ENCODE assay signal across 16 cellular contexts in genomic region chr5:8413975-8414374, GRCh38.
DNase-seq lines count a peak whose midpoint lies in the region; ATAC-seq, FAIRE-seq and TF ChIP-seq lines count a peak whose summit lies in the region.
"Had no signal": no experiment of that assay in that cellular context is flagged by ENCODE, and none has a peak within 500 bp of the region (broad histone marks: within the 10 kb centered on the region; RNA-seq: fewer than 3 reads in every experiment).

No MANE protein-coding gene starts in this region.

- POLR2A ChIA-PET in MCF 10A (lab: Yijun Ruan, JAX): no interaction called here

- H3K9me3 ChIP-seq in breast epithelium: no peaks in the 10 kb centered on the region
- H3K9me3 ChIP-seq: A549, HAP-1 had no signal

- no peaks in the 10 kb centered on the region for H3K27me3 ChIP-seq in breast epithelium
- no peaks in the 10 kb centered on the region for H3K27me3 ChIP-seq in bronchial epithelial cell (ENCODE audit: control insufficient read depth, insufficient read depth, low read length)
- no peaks in the 10 kb centered on the region for H3K27me3 ChIP-seq in foreskin keratinocyte

- peaks cover 10% of the 10 kb centered on the region for H3K9me3 Mint-ChIP-seq in MCF 10A (ENCODE audit: unreplicated experiment)

- no peak for ATAC-seq in foreskin keratinocyte
- ATAC-seq: A549 had no signal

- TF ChIP-seq POLR2A in breast epithelium (IDR thresholded peaks at IDR 0.05): no peak

- H3K36me3 ChIP-seq in breast epithelium (no peaks in the 10 kb centered on the region), bronchial epithelial cell (ENCODE audit: control insufficient read depth, insufficient read depth, low read length) (no peaks in the 10 kb centered on the region)
- H3K36me3 ChIP-seq: HAP-1 had no signal

- CTCF ChIA-PET in MCF 10A (lab: Yijun Ruan, JAX): interaction anchor here (0.6 kb wide), 1 partner anchor 30 kb away, joined by 5 read pairs; no protein-coding TSS in a partner anchor

- H3K27ac ChIP-seq in breast epithelium (no peak overlapping the region), foreskin keratinocyte (no peak overlapping the region)
- H3K27ac ChIP-seq: 22Rv1, A549 had no signal

- H3K27ac Mint-ChIP-seq in MCF 10A (ENCODE audit: low read depth, unreplicated experiment): no peak overlapping the region
- H3K27ac Mint-ChIP-seq: CD14-positive monocyte; CD4-positive, alpha-beta memory T cell had no signal

- H3K4me1 ChIP-seq in breast epithelium: no peaks in the 10 kb centered on the region
- H3K4me1 ChIP-seq in foreskin keratinocyte: no peaks in the 10 kb centered on the region
- H3K4me1 ChIP-seq: A549, HAP-1 had no signal

- H3K4me3 ChIP-seq in breast epithelium: no peak overlapping the region
- H3K4me3 ChIP-seq in bronchial epithelial cell (ENCODE audit: low read depth, low read length): no peak overlapping the region
- H3K4me3 ChIP-seq: A549, HAP-1 had no signal

- H3K36me3 Mint-ChIP-seq in MCF 10A (ENCODE audit: insufficient read depth, unreplicated experiment): no peaks in the 10 kb centered on the region
- H3K36me3 Mint-ChIP-seq: CD14-positive monocyte; CD4-positive, alpha-beta memory T cell had no signal

- TF ChIP-seq CTCF in MCF 10A (IDR thresholded peaks at IDR 0.05; ENCODE audit: unreplicated experiment): no peak
- TF ChIP-seq CTCF in breast epithelium (IDR thresholded peaks at IDR 0.05): no peak
- no peak for TF ChIP-seq CTCF in bronchial epithelial cell (IDR thresholded peaks at IDR 0.05; ENCODE audit: insufficient read depth, low read length, severe bottlenecking)
- no peak for TF ChIP-seq CTCF in foreskin keratinocyte (conservative IDR thresholded peaks at IDR 0.05)

- no peak overlapping the region for H3K4me3 Mint-ChIP-seq in MCF 10A (ENCODE audit: unreplicated experiment)
- H3K4me3 Mint-ChIP-seq: CD14-positive monocyte; CD4-positive, alpha-beta memory T cell had no signal

- FAIRE-seq in bronchial epithelial cell (lab: Jason Lieb, UNC): no peak
- FAIRE-seq: A549 had no signal

- peaks cover 5% of the 10 kb centered on the region for H3K4me1 Mint-ChIP-seq in MCF 10A (ENCODE audit: insufficient read depth, unreplicated experiment)
- H3K4me1 Mint-ChIP-seq: CD14-positive monocyte; CD4-positive, alpha-beta memory T cell had no signal

- intact Hi-C loops in MCF 10A (cut with micrococcal nuclease): no loop called here
- intact Hi-C loops in breast epithelium (cut with DNase I; ENCODE audit: low total_unique reads): no loop called here

- BruUV-seq in MCF 10A (replicated peaks; lab: Mats Ljungman, UMichigan): no TSS peak

- H3K27me3 Mint-ChIP-seq in MCF 10A (ENCODE audit: insufficient read depth, unreplicated experiment): no peaks in the 10 kb centered on the region
- H3K27me3 Mint-ChIP-seq: CD4-positive, alpha-beta memory T cell had no signal

- peak; percentile 25 for DNase-seq in MCF 10A (ENCODE audit: unreplicated experiment)
- no peak for DNase-seq in breast epithelium (ENCODE audit: low spot score in 2 of 2)
- DNase-seq in bronchial epithelial cell (ENCODE audit: low read depth): peak; percentile 8
- peak; percentile 13 to 48 for DNase-seq in foreskin keratinocyte
- DNase-seq in stimulated activated CD4-positive, alpha-beta T cell treated with anti-CD3 and anti-CD28 coated beads, Interleukin-4, amount 100 ng/mL, for 24 hours: no peak
- no peak for DNase-seq in T1000 (lab: John Stamatoyannopoulos, UW)
- no peak for DNase-seq in cortex of kidney (lab: John Stamatoyannopoulos, UW)
- DNase-seq: AML-193; Calu3; CD4-positive, alpha-beta memory T cell; DMS79 treated with DMSO at 0.1 percent for 48 hours; GF-D8 had no signal

Comparison
In these comparisons a context has a peak if more than half of its experiments do, and no peak if none do; other contexts are left out.
1. DNase-seq: peak in MCF 10A (single experiment), bronchial epithelial cell (single experiment) and foreskin keratinocyte (2 of 2); none in breast epithelium (0 of 2), stimulated activated CD4-positive, alpha-beta T cell treated with anti-CD3 and anti-CD28 coated beads, Interleukin-4, amount 100 ng/mL, for 24 hours (single experiment), T1000 (single experiment) and cortex of kidney (single experiment).